8 cellular contexts compared by ENCODE assay signal in the genomic region with DNA sequence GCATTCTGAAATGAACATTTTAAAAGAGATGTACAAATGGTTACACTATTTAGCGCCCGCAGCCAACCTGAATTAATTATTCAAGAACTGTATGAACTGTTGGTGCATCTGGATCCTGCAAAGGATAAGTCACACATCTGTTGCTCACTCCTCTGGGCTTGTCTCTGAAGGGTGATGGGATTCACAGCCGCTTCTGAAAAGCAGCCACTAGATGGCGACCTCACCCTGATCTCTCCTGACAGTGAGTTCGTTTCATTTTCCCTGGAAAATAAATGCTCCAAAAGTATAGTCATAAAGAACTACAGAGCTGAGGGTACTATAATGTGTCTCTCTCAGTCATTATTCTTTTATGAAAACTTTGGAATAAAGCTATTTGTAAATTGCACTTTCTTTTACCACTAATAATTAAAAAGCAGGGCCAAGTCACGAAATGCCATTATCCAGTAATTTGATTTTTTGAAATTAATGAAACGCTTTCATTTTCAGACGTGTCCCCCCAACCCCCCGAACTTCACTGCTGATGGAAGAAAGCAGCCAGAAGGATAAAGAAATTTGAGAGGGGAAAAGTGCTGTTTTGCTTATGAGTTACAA.
DNase-seq lines count a peak whose midpoint lies in the region; ATAC-seq and TF ChIP-seq lines count a peak whose summit lies in the region.

No MANE protein-coding gene starts in this region.

- peaks cover 1 to 9% (median 6%) of the 10 kb centered on the region in 5 donors for H3K27me3 Mint-ChIP-seq in naive thymus-derived CD8-positive, alpha-beta T cell

- H3K9me3 ChIP-seq in esophagus muscularis mucosa: no peaks in the 10 kb centered on the region

- H3K27ac ChIP-seq in C4-2B (no peak overlapping the region), HL-60 (replicated peaks) (no peak overlapping the region), esophagus muscularis mucosa (replicated peaks in 1 of 4) (peak overlapping the region in 1 of 4 donors; percentile 41)

- no peak overlapping the region for H3K4me3 ChIP-seq in HL-60 (replicated peaks; ENCODE audit: insufficient read depth, low read length)
- peak overlapping the region; percentile 8 to 49 (median 32) for H3K4me3 ChIP-seq in esophagus muscularis mucosa

- H3K27me3 ChIP-seq in HL-60 (ENCODE audit: insufficient read depth, poor library complexity, severe bottlenecking): no peaks in the 10 kb centered on the region
- H3K27me3 ChIP-seq in esophagus muscularis mucosa: no peaks in the 10 kb centered on the region

- no peak for TF ChIP-seq POLR2A in esophagus muscularis mucosa (IDR thresholded peaks at IDR 0.05; ENCODE audit: low read depth)

- TF ChIP-seq EP300 in esophagus muscularis mucosa (IDR thresholded peaks at IDR 0.05): no peak

- H3K36me3 Mint-ChIP-seq in naive thymus-derived CD8-positive, alpha-beta T cell: no peaks in the 10 kb centered on the region

- no peak for ATAC-seq in naive thymus-derived CD8-positive, alpha-beta T cell

- POLR2A ChIA-PET in naive thymus-derived CD8-positive, alpha-beta T cell (lab: Charles Lee): no interaction called here

- WGBS in esophagus muscularis mucosa: 20% methylated on average over 9 of the region's 9 CpGs

- peak; percentile 25 for DNase-seq in GM19238 (ENCODE audit: insufficient read length, low spot score)
- DNase-seq in HL-60 (ENCODE audit: low read depth in 1 of 2, low spot score in 1 of 2): peak; percentile 0 to 16
- peak; percentile 84 for DNase-seq in NCI-H82 (lab: John Stamatoyannopoulos, UW)
- DNase-seq in activated CD8-positive, alpha-beta memory T cell treated with anti-CD3 and anti-CD28 coated beads, Interleukin-2, amount 50 U/mL, for 4 hours: peak; percentile 19
- DNase-seq in esophagus muscularis mucosa (ENCODE audit: extremely low spot score): no peak
- DNase-seq in naive thymus-derived CD8-positive, alpha-beta T cell: peak in 8 of 10 donors; percentile 3 to 21 (median 13)
- DNase-seq in stromal cell of bone marrow (ENCODE audit: low read depth): peak; percentile 74

- intact Hi-C loops in esophagus muscularis mucosa (cut with DNase I): loop anchor here (10.0 kb wide), 2 partner anchors 315 to 1895 kb away; no protein-coding TSS in a partner anchor

- H3K9me3 Mint-ChIP-seq in naive thymus-derived CD8-positive, alpha-beta T cell: peaks cover 0 to 2% (median 0%) of the 10 kb centered on the region in 9 donors

- H3K4me1 Mint-ChIP-seq in naive thymus-derived CD8-positive, alpha-beta T cell: no peaks in the 10 kb centered on the region

- no peaks in the 10 kb centered on the region for H3K36me3 ChIP-seq in esophagus muscularis mucosa

- peaks cover 0 to 8% (median 8%) of the 10 kb centered on the region in 4 donors for H3K4me1 ChIP-seq in esophagus muscularis mucosa

- no peak overlapping the region for H3K27ac Mint-ChIP-seq in naive thymus-derived CD8-positive, alpha-beta T cell

- no peak overlapping the region for H3K4me3 Mint-ChIP-seq in naive thymus-derived CD8-positive, alpha-beta T cell

- TF ChIP-seq CTCF in C4-2B (conservative IDR thresholded peaks at IDR 0.05) (peak; percentile 93), HL-60 (IDR thresholded peaks at IDR 0.05; ENCODE audit: insufficient read depth, low read length) (peak; percentile 30), esophagus muscularis mucosa (IDR thresholded peaks at IDR 0.05) (peak; percentile 79 to 89 (median 81))

Comparison
In these comparisons a context has a peak if more than half of its experiments do, and no peak if none do; other contexts are left out.
1. CTCF ChIP-seq: peak in every context shown above with its lines; median percentile 93 in C4-2B; 81 in esophagus muscularis mucosa; 30 in HL-60.